ENCODE assay signal across 16 cellular contexts in genomic region chr11:60916669-60917206, GRCh38. TPM values are rescaled to one million over a fixed set of nuclear protein-coding genes. Genes with fewer than 3 reads are reported as not detected.
DNase-seq lines count a peak whose midpoint lies in the region; ATAC-seq and TF ChIP-seq lines count a peak whose summit lies in the region.
"Had no signal": no experiment of that assay in that cellular context is flagged by ENCODE, and none has a peak within 500 bp of the region (broad histone marks: within the 10 kb centered on the region; RNA-seq: fewer than 3 reads in every experiment).

No MANE protein-coding gene starts in this region.

- H4K8ac ChIP-seq in mesendoderm (ENCODE audit: low read depth, low read length) = no peak overlapping the region

- peak overlapping the region; percentile 51 for H3K56ac ChIP-seq in mesendoderm (ENCODE audit: low read length)

- H3K27ac ChIP-seq in breast epithelium = peak overlapping the region in 1 of 2 donors; percentile 13
- no peak overlapping the region for H3K27ac ChIP-seq in mesendoderm (ENCODE audit: low read depth, low read length)
- no peak overlapping the region for H3K27ac ChIP-seq in upper lobe of right lung
- H3K27ac ChIP-seq: parathyroid adenoma had no signal

- peak overlapping the region; percentile 24 for H3K23ac ChIP-seq in mesendoderm (ENCODE audit: low read length)

- no peak for TF ChIP-seq POLR2A in breast epithelium (IDR thresholded peaks at IDR 0.05)

- H2AK5ac ChIP-seq in mesendoderm (ENCODE audit: low read length) = no peak overlapping the region

- H3K9ac ChIP-seq in mesendoderm (ENCODE audit: low read length) = peak overlapping the region; percentile 12
- H3K9ac ChIP-seq: parathyroid adenoma had no signal

- H3K4ac ChIP-seq in mesendoderm (ENCODE audit: low read depth, low read length) = no peak overlapping the region

- H3K36me3 Mint-ChIP-seq in MCF 10A (ENCODE audit: insufficient read depth, unreplicated experiment) = peaks cover 12% of the 10 kb centered on the region
- peaks cover 42% of the 10 kb centered on the region for H3K36me3 Mint-ChIP-seq in activated CD8-positive, alpha-beta T cell treated with anti-CD3 and anti-CD28 coated beads for 36 hours (ENCODE audit: low read depth)

- no peaks in the 10 kb centered on the region for H3K27me3 ChIP-seq in breast epithelium
- no peaks in the 10 kb centered on the region for H3K27me3 ChIP-seq in mesendoderm (ENCODE audit: insufficient read depth, low read length, poor library complexity)
- H3K27me3 ChIP-seq in upper lobe of right lung = no peaks in the 10 kb centered on the region
- H3K27me3 ChIP-seq: SJCRH30 had no signal

- no peak overlapping the region for H3K27ac Mint-ChIP-seq in MCF 10A (ENCODE audit: low read depth, unreplicated experiment)
- H3K27ac Mint-ChIP-seq in activated CD8-positive, alpha-beta T cell treated with anti-CD3 and anti-CD28 coated beads for 36 hours = no peak overlapping the region

- H3K79me1 ChIP-seq in mesendoderm (ENCODE audit: low read length) = peaks cover 10% of the 10 kb centered on the region

- BruUV-seq in MCF 10A (replicated peaks; lab: Mats Ljungman, UMichigan) = no TSS peak

- H3K4me1 ChIP-seq in breast epithelium (peaks cover 4% of the 10 kb centered on the region in 2 donors), mesendoderm (ENCODE audit: control insufficient read depth, low read depth, low read length) (peaks cover 15% of the 10 kb centered on the region), upper lobe of right lung (peaks cover 39% of the 10 kb centered on the region)

- H3K9me3 ChIP-seq in breast epithelium (no peaks in the 10 kb centered on the region), upper lobe of right lung (no peaks in the 10 kb centered on the region)
- H3K9me3 ChIP-seq: SJCRH30 had no signal

- TF ChIP-seq CTCF in MCF 10A (IDR thresholded peaks at IDR 0.05; ENCODE audit: unreplicated experiment) (no peak), breast epithelium (IDR thresholded peaks at IDR 0.05) (no peak), upper lobe of right lung (IDR thresholded peaks at IDR 0.05) (no peak)
- no peak for TF ChIP-seq CTCF in activated CD8-positive, alpha-beta T cell treated with anti-CD3 and anti-CD28 coated beads for 36 hours (IDR thresholded peaks at IDR 0.05)

- H3K9me3 Mint-ChIP-seq in MCF 10A (ENCODE audit: unreplicated experiment) = no peaks in the 10 kb centered on the region
- H3K9me3 Mint-ChIP-seq in activated CD8-positive, alpha-beta T cell treated with anti-CD3 and anti-CD28 coated beads for 36 hours = no peaks in the 10 kb centered on the region
- H3K9me3 Mint-ChIP-seq: H9 had no signal

- H2BK120ac ChIP-seq in mesendoderm (ENCODE audit: low read depth, low read length) = no peak overlapping the region

- CTCF ChIA-PET in MCF 10A (lab: Yijun Ruan, JAX) = interaction anchor here (0.6 to 2.4 kb wide), 4 partner anchors 86 to 510 kb away, joined by 3 to 13 read pairs (median 4); no protein-coding TSS in a partner anchor
- CTCF ChIA-PET in activated CD8-positive, alpha-beta T cell treated with anti-CD3 and anti-CD28 coated beads for 36 hours (lab: Charles Lee) = interaction anchor here (3.4 to 7.4 kb wide), 2 partner anchors 14 to 213 kb away, joined by 15 to 88 read pairs; partner anchors contain the start of gene PRPF19

- H2BK15ac ChIP-seq in mesendoderm (replicated peaks; ENCODE audit: low read depth) = no peak overlapping the region

- ATAC-seq in activated CD8-positive, alpha-beta T cell treated with anti-CD3 and anti-CD28 coated beads for 36 hours = no peak
- no peak for ATAC-seq in GM18907 (IDR thresholded peaks at IDR 0.05; ENCODE audit: unreplicated experiment)
- ATAC-seq in upper lobe of right lung = no peak

- peaks cover 9% of the 10 kb centered on the region for H3K79me2 ChIP-seq in mesendoderm (ENCODE audit: control insufficient read depth, insufficient read depth, low read length)

- H3K27me3 Mint-ChIP-seq in MCF 10A (ENCODE audit: insufficient read depth, unreplicated experiment) = no peaks in the 10 kb centered on the region
- no peaks in the 10 kb centered on the region for H3K27me3 Mint-ChIP-seq in activated CD8-positive, alpha-beta T cell treated with anti-CD3 and anti-CD28 coated beads for 36 hours

- POLR2A ChIA-PET in MCF 10A (lab: Yijun Ruan, JAX) = interaction anchor here (0.6 to 4.7 kb wide), 9 partner anchors 9 to 1749 kb away, joined by 3 to 69 read pairs (median 4); partner anchors contain the start of genes PRPF19 and VPS37C
- POLR2A ChIA-PET in activated CD8-positive, alpha-beta T cell treated with anti-CD3 and anti-CD28 coated beads for 36 hours (lab: Charles Lee) = interaction anchor here (0.5 to 3.1 kb wide), 3 partner anchors 12 to 133 kb away, joined by 3 to 38 read pairs (median 3); partner anchors contain the start of gene PRPF19

- no peak overlapping the region for H3K18ac ChIP-seq in mesendoderm (ENCODE audit: low read length)

- no peak overlapping the region for H2BK5ac ChIP-seq in mesendoderm (ENCODE audit: low read length)

- intact Hi-C loops in MCF 10A (cut with micrococcal nuclease) (loop anchor here (10.0 kb wide), 1 partner anchor 248 kb away; the partner anchor contains the start of gene VPS37C), breast epithelium (cut with DNase I; ENCODE audit: low total_unique reads) (no loop called here), upper lobe of right lung (cut with DNase I) (no loop called here)
- intact Hi-C loops in activated CD8-positive, alpha-beta T cell treated with anti-CD3 and anti-CD28 coated beads for 36 hours (cut with micrococcal nuclease) = loop anchor here (5.0 kb wide), 1 partner anchor 271 kb away; no protein-coding TSS in a partner anchor

- no peak overlapping the region for H3K4me2 ChIP-seq in mesendoderm (ENCODE audit: low read length)

- peak overlapping the region; percentile 0 for H3K4me3 Mint-ChIP-seq in MCF 10A (ENCODE audit: unreplicated experiment)
- peak overlapping the region; percentile 8 for H3K4me3 Mint-ChIP-seq in activated CD8-positive, alpha-beta T cell treated with anti-CD3 and anti-CD28 coated beads for 36 hours

- H3K4me3 ChIP-seq in breast epithelium (no peak overlapping the region), mesendoderm (ENCODE audit: low read length) (no peak overlapping the region), upper lobe of right lung (no peak overlapping the region)
- H3K4me3 ChIP-seq: SJCRH30 had no signal

- no peak overlapping the region for H4K5ac ChIP-seq in mesendoderm (ENCODE audit: low read length)

- no peak for DNase-seq in MCF 10A (ENCODE audit: unreplicated experiment)
- DNase-seq in breast epithelium (ENCODE audit: low spot score in 2 of 2) = no peak
- no peak for DNase-seq in activated CD8-positive, alpha-beta T cell treated with anti-CD3 and anti-CD28 coated beads for 36 hours
- DNase-seq in mesendoderm = peak; percentile 12
- no peak for DNase-seq in GOT3 (lab: John Stamatoyannopoulos, UW)
- DNase-seq in NCI-H345 (lab: John Stamatoyannopoulos, UW) = no peak
- no peak for DNase-seq in upper lobe of right lung
- DNase-seq: activated gamma-delta T cell treated with Interleukin-2 at 50 U/mL for 16 hours, AML-193, H9, hippocampal formation, NCI-H1105, SJCRH30 had no signal

- H3K4me1 Mint-ChIP-seq in MCF 10A (ENCODE audit: insufficient read depth, unreplicated experiment) = peaks cover 23% of the 10 kb centered on the region
- H3K4me1 Mint-ChIP-seq in activated CD8-positive, alpha-beta T cell treated with anti-CD3 and anti-CD28 coated beads for 36 hours (ENCODE audit: low read depth) = peaks cover 60% of the 10 kb centered on the region

- H3K36me3 ChIP-seq in breast epithelium (peaks cover 6% of the 10 kb centered on the region), mesendoderm (ENCODE audit: control insufficient read depth, insufficient read depth, low read length) (peaks cover 3% of the 10 kb centered on the region), upper lobe of right lung (peaks cover 21% of the 10 kb centered on the region)

- no CpG with 5 or more reads among the region's 3 CpGs for WGBS in mesendoderm (ENCODE audit: extremely low coverage, insufficient coverage, low lambda C conversion rate)

RNA-seq across cellular contexts. Expression of gene TMEM109, which starts 2.8 kb away (rescaled TPM):
- total RNA-seq in MCF 10A (2022) = 39.5 and 45.8 TPM in 2 replicates
- total RNA-seq in breast epithelium = 100 to 1,000 TPM in 1 of 3 donors, 10 to 100 TPM in 2; 77.6 to 112 (median 77.7) TPM
- total RNA-seq in activated CD8-positive, alpha-beta T cell treated with anti-CD3 and anti-CD28 coated beads for 36 hours = 100 to 1,000 TPM in 1 of 2 experiments, 10 to 100 TPM in 1; 93.2 to 101 TPM
- polyA plus RNA-seq in mesendoderm (2013, experiment 1 of 2) = 47.0 TPM
- polyA plus RNA-seq in mesendoderm (2013, experiment 2 of 2) = 48.0 TPM
- 156 TPM for total RNA-seq in upper lobe of right lung

RNA-seq across cellular contexts. Expression of gene TMEM132A, which starts 7.5 kb away (rescaled TPM):
- total RNA-seq in MCF 10A (2022) (20.5 and 22.5 TPM in 2 replicates), breast epithelium (10 to 100 TPM in 1 of 3 donors, 1 to 10 TPM in 2; 2.9 to 11.0 (median 8.5) TPM), upper lobe of right lung (18.4 TPM)
- 1 to 10 TPM; 1.1 to 1.3 TPM for total RNA-seq in activated CD8-positive, alpha-beta T cell treated with anti-CD3 and anti-CD28 coated beads for 36 hours
- polyA plus RNA-seq in mesendoderm (2013, experiment 1 of 2) = 34.2 TPM
- polyA plus RNA-seq in mesendoderm (2013, experiment 2 of 2) = 32.7 TPM

RNA-seq across cellular contexts. Expression of gene PRPF19, which starts 10.4 kb away (rescaled TPM):
- 99.0 and 115 TPM in 2 replicates for total RNA-seq in MCF 10A (2022)
- 10 to 100 TPM; 56.0 to 82.7 (median 81.3) TPM for total RNA-seq in breast epithelium
- total RNA-seq in activated CD8-positive, alpha-beta T cell treated with anti-CD3 and anti-CD28 coated beads for 36 hours = 100 to 1,000 TPM; 142 to 150 TPM
- 124 TPM for polyA plus RNA-seq in mesendoderm (2013, experiment 1 of 2)
- 124 TPM for polyA plus RNA-seq in mesendoderm (2013, experiment 2 of 2)
- total RNA-seq in upper lobe of right lung = 59.8 TPM

RNA-seq across cellular contexts. Expression of gene SLC15A3, which starts 35.2 kb away (rescaled TPM):
- total RNA-seq in MCF 10A (2022) (not detected in 2 replicates), breast epithelium (10 to 100 TPM in 2 of 3 donors, 1 to 10 TPM in 1; 8.8 to 23.2 (median 20.8) TPM), upper lobe of right lung (139 TPM)
- 1 to 10 TPM; 3.9 to 4.7 TPM for total RNA-seq in activated CD8-positive, alpha-beta T cell treated with anti-CD3 and anti-CD28 coated beads for 36 hours
- polyA plus RNA-seq in mesendoderm (2013, experiment 1 of 2) = 14.1 TPM
- 12.4 TPM for polyA plus RNA-seq in mesendoderm (2013, experiment 2 of 2)

RNA-seq across cellular contexts. Expression of gene ZP1, which starts 49.4 kb away (rescaled TPM):
- total RNA-seq in MCF 10A (2022) (not detected in 2 replicates), breast epithelium (under 1 TPM in 2 of 3 donors, not detected in 1; 0.32 to 0.73 TPM), upper lobe of right lung (not detected)
- total RNA-seq in activated CD8-positive, alpha-beta T cell treated with anti-CD3 and anti-CD28 coated beads for 36 hours = not detected
- not detected for polyA plus RNA-seq in mesendoderm (2013, experiment 1 of 2)
- not detected for polyA plus RNA-seq in mesendoderm (2013, experiment 2 of 2)
- total RNA-seq: epithelial cell of proximal tubule, H9, SJCRH30 had no signal

Comparison
In these comparisons a context has a peak if more than half of its experiments do, and no peak if none do; other contexts are left out.
1. intact Hi-C loops: an anchor here in MCF 10A (10.0 kb wide) and activated CD8-positive, alpha-beta T cell treated with anti-CD3 and anti-CD28 coated beads for 36 hours (5.0 kb wide); none called in breast epithelium and upper lobe of right lung.